8 cellular contexts compared by ENCODE assay signal in genomic region chr2:217650716-217651360, GRCh38.
A peak's percentile ranks its signal among the peaks of the same experiment; 100 is the strongest.
DNase-seq lines count a peak whose midpoint lies in the region; ATAC-seq and TF ChIP-seq lines count a peak whose summit lies in the region.

No MANE protein-coding gene starts in this region.

- peak; percentile 51 to 67 for ATAC-seq in activated naive CD4-positive, alpha-beta T cell treated with anti-CD3 and anti-CD28 coated beads, Interleukin-2, amount 50 U/mL, for 72 hours
- peak; percentile 70 for ATAC-seq in HG02798 (IDR thresholded peaks at IDR 0.05; ENCODE audit: poor library complexity, unreplicated experiment)
- ATAC-seq in stimulated activated naive CD8-positive, alpha-beta T cell treated with anti-CD3 and anti-CD28 coated beads, Interleukin-15, amount 100 ng/mL, for 72 hours, result peak; percentile 78
- no peak for ATAC-seq in HG03280 (IDR thresholded peaks at IDR 0.05; ENCODE audit: unreplicated experiment)

- no CpG with 5 or more reads among the region's 9 CpGs for WGBS in iPS DF 6.9 (ENCODE audit: insufficient coverage, insufficient read length)

- H3K9me3 Mint-ChIP-seq in activated naive CD4-positive, alpha-beta T cell treated with anti-CD3 and anti-CD28 coated beads, Interleukin-2, amount 50 U/mL, for 72 hours, result no peaks in the 10 kb centered on the region
- H3K9me3 Mint-ChIP-seq in stimulated activated naive CD8-positive, alpha-beta T cell treated with anti-CD3 and anti-CD28 coated beads, Interleukin-15, amount 100 ng/mL, for 72 hours, result no peaks in the 10 kb centered on the region

- no peak overlapping the region for H3K27ac Mint-ChIP-seq in activated naive CD4-positive, alpha-beta T cell treated with anti-CD3 and anti-CD28 coated beads, Interleukin-2, amount 50 U/mL, for 72 hours
- H3K27ac Mint-ChIP-seq in stimulated activated naive CD8-positive, alpha-beta T cell treated with anti-CD3 and anti-CD28 coated beads, Interleukin-15, amount 100 ng/mL, for 72 hours, result no peak overlapping the region

- H3K9me3 ChIP-seq in iPS DF 6.9 (ENCODE audit: control insufficient read depth, insufficient read depth, low read length), result no peaks in the 10 kb centered on the region

- no peaks in the 10 kb centered on the region for H3K36me3 Mint-ChIP-seq in activated naive CD4-positive, alpha-beta T cell treated with anti-CD3 and anti-CD28 coated beads, Interleukin-2, amount 50 U/mL, for 72 hours

- no peaks in the 10 kb centered on the region for H3K27me3 ChIP-seq in iPS DF 6.9 (ENCODE audit: control insufficient read depth, insufficient read depth, low read length)

- no peaks in the 10 kb centered on the region for H3K36me3 ChIP-seq in iPS DF 6.9 (ENCODE audit: control insufficient read depth, insufficient read depth, low read length)

- no peak overlapping the region for H3K27ac ChIP-seq in iPS DF 6.9 (ENCODE audit: low read length)

- H3K4me3 Mint-ChIP-seq in stimulated activated naive CD8-positive, alpha-beta T cell treated with anti-CD3 and anti-CD28 coated beads, Interleukin-15, amount 100 ng/mL, for 72 hours, result no peak overlapping the region

- H3K4me1 Mint-ChIP-seq in stimulated activated naive CD8-positive, alpha-beta T cell treated with anti-CD3 and anti-CD28 coated beads, Interleukin-15, amount 100 ng/mL, for 72 hours, result peaks cover 15% of the 10 kb centered on the region

- H3K27me3 Mint-ChIP-seq in stimulated activated naive CD8-positive, alpha-beta T cell treated with anti-CD3 and anti-CD28 coated beads, Interleukin-15, amount 100 ng/mL, for 72 hours, result peaks cover 4% of the 10 kb centered on the region

- no peak overlapping the region for H3K4me3 ChIP-seq in astrocyte of the spinal cord (ENCODE audit: low read depth, low read length)
- H3K4me3 ChIP-seq in iPS DF 6.9 (ENCODE audit: low read length), result no peak overlapping the region

- peak; percentile 84 for TF ChIP-seq CTCF in astrocyte of the spinal cord (IDR thresholded peaks at IDR 0.05; ENCODE audit: low read depth, low read length)

- in situ Hi-C loops in astrocyte of the spinal cord (cut with HindIII; ENCODE audit: low sequenced_read_pairs), result no loop called here

- H3K4me1 ChIP-seq in iPS DF 6.9 (ENCODE audit: control insufficient read depth, insufficient read depth, low read length), result peaks cover 3% of the 10 kb centered on the region; the same call in 1 of the 2 replicates

- DNase-seq in activated naive CD4-positive, alpha-beta T cell treated with anti-CD3 and anti-CD28 coated beads, Interleukin-2, amount 50 U/mL, for 72 hours (ENCODE audit: low spot score in 2 of 2), result peak in 1 of 2 donors; percentile 40
- DNase-seq in activated naive CD4-positive, alpha-beta T cell treated with Interleukin-2 at 50 U/mL for 16 hours, result no peak
- DNase-seq in NCI-H526 (lab: John Stamatoyannopoulos, UW) (peak; percentile 13 to 77), astrocyte of the spinal cord (ENCODE audit: low read depth, low spot score) (peak; percentile 56), iPS DF 6.9 (ENCODE audit: low read depth, low spot score) (peak; percentile 84)
- DNase-seq in stimulated activated naive CD8-positive, alpha-beta T cell treated with anti-CD3 and anti-CD28 coated beads, Interleukin-15, amount 100 ng/mL, for 72 hours, result peak; percentile 36 to 40
